In genomic region chr15:56532766-56533455, GRCh38 we compare ENCODE assay signal across 1 cellular context.
TF ChIP-seq lines count a peak whose summit lies in the region.

No MANE protein-coding gene starts in this region.

TF ChIP-seq in H1, 55 proteins besides CTCF, POLR2A, EP300 and RAD21 (continued from another document):
- TF ChIP-seq CHD7 (IDR thresholded peaks at IDR 0.05; ENCODE audit: insufficient replicate concordance, low read length) (no peak), RXRA (IDR thresholded peaks at IDR 0.05; ENCODE audit: insufficient read depth, low read depth, low read length) (no peak), JUND (IDR thresholded peaks at IDR 0.05; ENCODE audit: low read length) (no peak), CHD1 (IDR thresholded peaks at IDR 0.05; ENCODE audit: low read depth, low read length) (no peak)
